14 cellular contexts compared by ENCODE assay signal in genomic region chr17:46072998-46073397, GRCh38.
DNase-seq lines count a peak whose midpoint lies in the region; ATAC-seq and TF ChIP-seq lines count a peak whose summit lies in the region.
"Had no signal": no experiment of that assay in that cellular context is flagged by ENCODE, and none has a peak within 500 bp of the region (broad histone marks: within the 10 kb centered on the region; RNA-seq: fewer than 3 reads in every experiment).

No MANE protein-coding gene starts in this region.

- no peak overlapping the region for H4K8ac ChIP-seq in IMR-90 (ENCODE audit: low read depth in 2 of 2, low read length in 2 of 2)

- H4K91ac ChIP-seq in IMR-90 (ENCODE audit: insufficient read depth, low read depth, low read length) = no peak overlapping the region

- peaks cover 4% of the 10 kb centered on the region; the same call in 1 of the 2 replicates for H3K4me1 ChIP-seq in IMR-90 (ENCODE audit: control insufficient read depth, insufficient read depth, low read length)

- H3K4me3 ChIP-seq in IMR-90 (ENCODE audit: insufficient read depth, low read depth, low read length) = no peak overlapping the region
- H3K4me3 ChIP-seq: adrenal gland, left lung had no signal

- dilution Hi-C loops in IMR-90 (cut with HindIII; ENCODE audit: low sequenced_read_pairs, unreplicated experiment) = no loop called here

- no peak overlapping the region for H3K18ac ChIP-seq in IMR-90 (ENCODE audit: low read depth, low read length)

- H3K27ac ChIP-seq in IMR-90 (ENCODE audit: insufficient read depth, low read length) = no peak overlapping the region
- H3K27ac ChIP-seq: adrenal gland, left lung had no signal

- no TSS peak for BruUV-seq in IMR-90 (replicated peaks; lab: Mats Ljungman, UMichigan)

- POLR2A ChIA-PET in IMR-90 (lab: Charles Lee; ENCODE audit: unreplicated experiment) = no interaction called here

- in situ Hi-C loops in IMR-90 (cut with MboI; ENCODE audit: low sequenced_read_pairs) = no loop called here

- no peak overlapping the region for H3K4me3 Mint-ChIP-seq in mesothelial cell of epicardium
- H3K4me3 Mint-ChIP-seq: activated CD8-positive, alpha-beta T cell treated with anti-CD3 and anti-CD28 coated beads for 36 hours had no signal

- H3K9me3 ChIP-seq in IMR-90 (ENCODE audit: control insufficient read depth, insufficient read depth, low read length) = no peaks in the 10 kb centered on the region
- H3K9me3 ChIP-seq: adrenal gland, left lung had no signal

- no peak overlapping the region for H2BK120ac ChIP-seq in IMR-90 (ENCODE audit: low read depth, low read length)

- peaks cover 32% of the 10 kb centered on the region for H3K4me1 Mint-ChIP-seq in mesothelial cell of epicardium

- H2BK5ac ChIP-seq in IMR-90 (ENCODE audit: low read depth, low read length, poor library complexity, severe bottlenecking) = peak overlapping the region; percentile 65

- peaks cover 15% of the 10 kb centered on the region for H3K36me3 Mint-ChIP-seq in mesothelial cell of epicardium

- DNase-seq in AG20443 (ENCODE audit: low spot score) (peak; percentile 69), IMR-90 (peak; percentile 80), dermis blood vessel endothelial cell (peak; percentile 25), mesothelial cell of epicardium (ENCODE audit: low spot score in 2 of 2, unreplicated experiment in 2 of 2) (no peak), NCI-H82 (lab: John Stamatoyannopoulos, UW) (no peak), NCI-H1417 treated with DMSO at 0.1 percent for 48 hours (lab: John Stamatoyannopoulos, UW) (no peak)
- DNase-seq in activated CD4-positive, CD25-positive, alpha-beta regulatory T cell (lab: John Stamatoyannopoulos, UW) = no peak
- DNase-seq: activated CD8-positive, alpha-beta T cell treated with anti-CD3 and anti-CD28 coated beads for 36 hours; adrenal gland; COR-L47; erythroblast; left lung; NCI-H524 had no signal

- no peak overlapping the region for H2AK9ac ChIP-seq in IMR-90 (replicated peaks; ENCODE audit: low read depth, low read length, poor library complexity)

- no peak overlapping the region for H4K5ac ChIP-seq in IMR-90 (ENCODE audit: low read depth, low read length)

- peaks cover 49% of the 10 kb centered on the region; the same call in 1 of the 2 replicates for H4K20me1 ChIP-seq in IMR-90 (ENCODE audit: insufficient read depth, low read length)

- TF ChIP-seq POLR2A in IMR-90 (IDR thresholded peaks at IDR 0.05; ENCODE audit: low read depth, low read length) = no peak

- H3K4me2 ChIP-seq in IMR-90 (ENCODE audit: low read depth, low read length) = peak overlapping the region; percentile 43; the same call in 1 of the 2 replicates

- ATAC-seq in IMR-90 (ENCODE audit: low read depth) (peak; percentile 98), HG02970 (IDR thresholded peaks at IDR 0.05; ENCODE audit: low FRiP score, unreplicated experiment) (no peak)
- ATAC-seq: activated CD8-positive, alpha-beta T cell treated with anti-CD3 and anti-CD28 coated beads for 36 hours; left lung had no signal

- no peak overlapping the region for H3K14ac ChIP-seq in IMR-90 (replicated peaks; ENCODE audit: low read depth, low read length)

- H3K56ac ChIP-seq in IMR-90 (ENCODE audit: extremely low read depth, insufficient read depth, low read length) = no peak overlapping the region

- CTCF ChIA-PET in IMR-90 (lab: Yijun Ruan, JAX) = interaction anchor here (0.6 to 1.3 kb wide), 2 partner anchors 11 to 120 kb away, joined by 3 to 4 read pairs; partner anchors contain the start of gene KANSL1

- H3K79me1 ChIP-seq in IMR-90 (ENCODE audit: low read depth in 1 of 2, low read length in 2 of 2) = peaks cover 31 to 71% of the 10 kb centered on the region in 2 experiments

- peaks cover 7% of the 10 kb centered on the region; the same call in 1 of the 2 replicates for H3K9me1 ChIP-seq in IMR-90 (ENCODE audit: insufficient read depth, low read length)

- peak overlapping the region; percentile 98 for H3K27ac Mint-ChIP-seq in mesothelial cell of epicardium
- H3K27ac Mint-ChIP-seq: activated CD8-positive, alpha-beta T cell treated with anti-CD3 and anti-CD28 coated beads for 36 hours had no signal

- H2BK20ac ChIP-seq in IMR-90 (ENCODE audit: low read depth, low read length) = no peak overlapping the region

- no peak overlapping the region for H3K4ac ChIP-seq in IMR-90 (ENCODE audit: low read depth, low read length)

- no peaks in the 10 kb centered on the region for H3K27me3 ChIP-seq in IMR-90 (ENCODE audit: control insufficient read depth, insufficient read depth, low read length)
- H3K27me3 ChIP-seq: adrenal gland, left lung had no signal

- intact Hi-C loops in IMR-90 (cut with micrococcal nuclease) = no loop called here

- TF ChIP-seq RAD21 in IMR-90 (IDR thresholded peaks at IDR 0.05; ENCODE audit: low read length) = no peak

- no peak overlapping the region for H2AFZ ChIP-seq in IMR-90 (replicated peaks; ENCODE audit: low read length, poor library complexity)

- H2BK15ac ChIP-seq in IMR-90 (ENCODE audit: low read depth, low read length) = no peak overlapping the region

- no CpG with 5 or more reads among the region's 1 CpG for WGBS in IMR-90 (ENCODE audit: extremely low coverage in 2 of 2, insufficient read length in 1 of 2), 2 experiments

- TF ChIP-seq CTCF in IMR-90 (conservative IDR thresholded peaks at IDR 0.05; ENCODE audit: low read depth, low read length) (no peak), mesothelial cell of epicardium (IDR thresholded peaks at IDR 0.05; ENCODE audit: unreplicated experiment) (no peak)

- no peak overlapping the region for H3K9ac ChIP-seq in IMR-90 (ENCODE audit: low read depth, low read length)

- no peak overlapping the region for H2AK5ac ChIP-seq in IMR-90 (ENCODE audit: low read depth, low read length)

- no peaks in the 10 kb centered on the region for H3K27me3 Mint-ChIP-seq in mesothelial cell of epicardium (ENCODE audit: low read depth)
- H3K27me3 Mint-ChIP-seq: activated CD8-positive, alpha-beta T cell treated with anti-CD3 and anti-CD28 coated beads for 36 hours had no signal

- H3K9me3 Mint-ChIP-seq in mesothelial cell of epicardium = no peaks in the 10 kb centered on the region
- H3K9me3 Mint-ChIP-seq: activated CD8-positive, alpha-beta T cell treated with anti-CD3 and anti-CD28 coated beads for 36 hours had no signal

- H3K36me3 ChIP-seq in IMR-90 (ENCODE audit: control insufficient read depth, insufficient read depth, low read length) = peaks cover 7% of the 10 kb centered on the region
- H3K36me3 ChIP-seq: left lung had no signal

- no peak overlapping the region for H3K23ac ChIP-seq in IMR-90 (ENCODE audit: low read depth, low read length)

TF ChIP-seq in IMR-90, 13 proteins besides CTCF, POLR2A, EP300 and RAD21:
- TF ChIP-seq NFE2L2 (IDR thresholded peaks at IDR 0.05; ENCODE audit: low read depth, low read length) = no peak
- no peak for TF ChIP-seq CHD1 (IDR thresholded peaks at IDR 0.05; ENCODE audit: low read depth, low read length)
- TF ChIP-seq, protein P1, sequence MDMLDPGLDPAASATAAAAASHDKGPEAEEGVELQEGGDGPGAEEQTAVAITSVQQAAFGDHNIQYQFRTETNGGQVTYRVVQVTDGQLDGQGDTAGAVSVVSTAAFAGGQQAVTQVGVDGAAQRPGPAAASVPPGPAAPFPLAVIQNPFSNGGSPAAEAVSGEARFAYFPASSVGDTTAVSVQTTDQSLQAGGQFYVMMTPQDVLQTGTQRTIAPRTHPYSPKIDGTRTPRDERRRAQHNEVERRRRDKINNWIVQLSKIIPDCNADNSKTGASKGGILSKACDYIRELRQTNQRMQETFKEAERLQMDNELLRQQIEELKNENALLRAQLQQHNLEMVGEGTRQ (IDR thresholded peaks at IDR 0.05; ENCODE audit: low read depth, low read length) = no peak
- TF ChIP-seq, protein P2, sequence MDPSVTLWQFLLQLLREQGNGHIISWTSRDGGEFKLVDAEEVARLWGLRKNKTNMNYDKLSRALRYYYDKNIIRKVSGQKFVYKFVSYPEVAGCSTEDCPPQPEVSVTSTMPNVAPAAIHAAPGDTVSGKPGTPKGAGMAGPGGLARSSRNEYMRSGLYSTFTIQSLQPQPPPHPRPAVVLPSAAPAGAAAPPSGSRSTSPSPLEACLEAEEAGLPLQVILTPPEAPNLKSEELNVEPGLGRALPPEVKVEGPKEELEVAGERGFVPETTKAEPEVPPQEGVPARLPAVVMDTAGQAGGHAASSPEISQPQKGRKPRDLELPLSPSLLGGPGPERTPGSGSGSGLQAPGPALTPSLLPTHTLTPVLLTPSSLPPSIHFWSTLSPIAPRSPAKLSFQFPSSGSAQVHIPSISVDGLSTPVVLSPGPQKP (IDR thresholded peaks at IDR 0.05; ENCODE audit: borderline replicate concordance, low read depth, low read length) = no peak
- TF ChIP-seq RCOR1 (IDR thresholded peaks at IDR 0.05; ENCODE audit: insufficient replicate concordance, low read length) = no peak
- no peak for TF ChIP-seq RFX5 (IDR thresholded peaks at IDR 0.05; ENCODE audit: low read depth, low read length)
- TF ChIP-seq MAZ (IDR thresholded peaks at IDR 0.05; ENCODE audit: borderline replicate concordance, low read depth, low read length) = no peak
- no peak for TF ChIP-seq SMC3 (IDR thresholded peaks at IDR 0.05; ENCODE audit: low read depth, low read length)
- no peak for TF ChIP-seq MAFK (IDR thresholded peaks at IDR 0.05; ENCODE audit: low read depth, low read length)
- TF ChIP-seq MXI1 (IDR thresholded peaks at IDR 0.05; ENCODE audit: borderline replicate concordance, low read depth, low read length) = no peak
- no peak for TF ChIP-seq CEBPB (IDR thresholded peaks at IDR 0.05; ENCODE audit: low read depth, low read length)
- TF ChIP-seq BHLHE40 (IDR thresholded peaks at IDR 0.05; ENCODE audit: low read depth, low read length) = no peak
- TF ChIP-seq FOS (IDR thresholded peaks at IDR 0.05; ENCODE audit: low read depth, low read length) = no peak

Comparison
In these comparisons a context has a peak if more than half of its experiments do, and no peak if none do; other contexts are left out.
1. DNase-seq: peak in AG20443 (single experiment), IMR-90 (single experiment) and dermis blood vessel endothelial cell (single experiment); none in mesothelial cell of epicardium (0 of 2), activated CD4-positive, CD25-positive, alpha-beta regulatory T cell (0 of 4), NCI-H82 (single experiment) and NCI-H1417 treated with DMSO at 0.1 percent for 48 hours (single experiment).